In genomic region chr4:159281781-159282180, GRCh38 we compare ENCODE assay signal across 1 cellular context.
TF ChIP-seq lines count a peak whose summit lies in the region.

No MANE protein-coding gene starts in this region.

TF ChIP-seq in HepG2, 621 proteins besides CTCF, POLR2A, EP300 and RAD21 (continued from another document):
- TF ChIP-seq DBP (CRISPR knock-in tag; IDR thresholded peaks at IDR 0.05; ENCODE audit: not compliant biosample characterization) = no peak
- TF ChIP-seq XBP1 (CRISPR knock-in tag; IDR thresholded peaks at IDR 0.05) = no peak
